11 cellular contexts compared by ENCODE assay signal in the genomic region with DNA sequence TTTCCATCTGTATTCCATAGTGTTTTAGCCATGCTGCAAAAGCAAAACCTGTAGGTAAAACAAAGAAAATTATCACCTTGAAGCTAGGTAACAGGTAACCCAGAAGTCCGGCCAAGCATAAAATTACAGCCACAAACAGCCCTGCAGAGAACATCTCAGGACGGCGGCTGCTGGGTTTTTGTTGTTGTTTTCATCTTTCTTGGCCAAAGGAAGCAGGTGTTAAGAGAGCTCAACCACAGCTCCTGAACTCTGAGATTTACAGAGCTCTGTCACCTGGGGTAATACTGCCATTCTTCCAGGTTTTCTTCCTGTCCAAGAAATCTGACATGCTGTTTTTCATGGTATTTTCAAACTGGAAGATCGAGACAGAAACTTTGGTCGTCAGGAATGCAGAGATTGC. TPM values are rescaled to one million over a fixed set of nuclear protein-coding genes. Genes with fewer than 3 reads are reported as not detected.
A peak's percentile ranks its signal among the peaks of the same experiment; 100 is the strongest.
DNase-seq lines count a peak whose midpoint lies in the region; ATAC-seq and TF ChIP-seq lines count a peak whose summit lies in the region.
"Had no signal": no experiment of that assay in that cellular context is flagged by ENCODE, and none has a peak within 500 bp of the region (broad histone marks: within the 10 kb centered on the region; RNA-seq: fewer than 3 reads in every experiment).

No MANE protein-coding gene starts in this region.

- peaks cover 21% of the 10 kb centered on the region for H3K27me3 Mint-ChIP-seq in neural progenitor cell (ENCODE audit: insufficient read depth, low read depth)

- H3K79me2 ChIP-seq in neural progenitor cell (ENCODE audit: low read depth), result no peaks in the 10 kb centered on the region

- H3K36me3 ChIP-seq in neural progenitor cell (no peaks in the 10 kb centered on the region), gastroesophageal sphincter (no peaks in the 10 kb centered on the region)
- H3K36me3 ChIP-seq: gastrocnemius medialis, upper lobe of left lung had no signal

- H4K20me1 ChIP-seq in neural progenitor cell (ENCODE audit: low read depth), result no peaks in the 10 kb centered on the region

- CTCF ChIA-PET in RWPE1 (lab: Yijun Ruan, JAX), result no interaction called here

- H3K27ac Mint-ChIP-seq in neural progenitor cell, result no peak overlapping the region

- H3K4me3 ChIP-seq in neural progenitor cell, result peak overlapping the region; percentile 57
- peak overlapping the region in 1 of 2 donors; percentile 49 for H3K4me3 ChIP-seq in gastroesophageal sphincter

- no peak for TF ChIP-seq POLR2A in gastroesophageal sphincter (IDR thresholded peaks at IDR 0.05)

- peak overlapping the region; percentile 96 for H3K4me2 ChIP-seq in neural progenitor cell

- H3K9ac ChIP-seq in neural progenitor cell, result no peak overlapping the region

- ATAC-seq in HG02678 (IDR thresholded peaks at IDR 0.05; ENCODE audit: unreplicated experiment) (peak; percentile 38), HG02970 (IDR thresholded peaks at IDR 0.05; ENCODE audit: low FRiP score, unreplicated experiment) (no peak), gastroesophageal sphincter (no peak)

- peaks cover 11% of the 10 kb centered on the region for H3K4me1 Mint-ChIP-seq in neural progenitor cell

- peak; percentile 38 to 71 (median 51) for DNase-seq in NCI-H1417 (lab: John Stamatoyannopoulos, UW)
- DNase-seq in NCI-H1417 treated with DMSO at 0.1 percent for 48 hours (lab: John Stamatoyannopoulos, UW), result no peak
- DNase-seq in RWPE1 (ENCODE audit: low spot score), result peak; percentile 3
- no peak for DNase-seq in neural progenitor cell (ENCODE audit: low spot score)
- DNase-seq in stimulated activated CD4-positive, alpha-beta T cell treated with anti-CD3 and anti-CD28 coated beads, Interleukin-4, amount 100 ng/mL, for 24 hours, result no peak
- DNase-seq: gastrocnemius medialis, SIG-M5 had no signal

- H3K36me3 Mint-ChIP-seq in neural progenitor cell, result no peaks in the 10 kb centered on the region

- no peak for TF ChIP-seq CTCF in RWPE1 (conservative IDR thresholded peaks at IDR 0.05; ENCODE audit: low read depth)
- no peak for TF ChIP-seq CTCF in neural progenitor cell (IDR thresholded peaks at IDR 0.05)
- TF ChIP-seq CTCF in gastroesophageal sphincter (IDR thresholded peaks at IDR 0.05), result no peak

- H3K9me3 ChIP-seq in neural progenitor cell (ENCODE audit: low read depth) (no peaks in the 10 kb centered on the region), gastroesophageal sphincter (no peaks in the 10 kb centered on the region)
- H3K9me3 ChIP-seq: gastrocnemius medialis, upper lobe of left lung had no signal

- 38 to 47% methylated on average over 4 to 5 of the region's 5 CpGs for WGBS in gastroesophageal sphincter (ENCODE audit: low coverage in 1 of 2), 2 donors

- no peaks in the 10 kb centered on the region for H3F3A ChIP-seq in neural progenitor cell (ENCODE audit: low read depth)

- POLR2A ChIA-PET in RWPE1 (lab: Yijun Ruan, JAX; ENCODE audit: low non-redundant PET), result no interaction called here

- H3K4me1 ChIP-seq in neural progenitor cell, result no peaks in the 10 kb centered on the region
- peaks cover 0 to 18% (median 4%) of the 10 kb centered on the region in 3 donors for H3K4me1 ChIP-seq in gastroesophageal sphincter

- H3K4me3 Mint-ChIP-seq in neural progenitor cell, result peak overlapping the region; percentile 83

- peaks cover 55% of the 10 kb centered on the region for H3K27me3 ChIP-seq in neural progenitor cell
- peaks cover 33% of the 10 kb centered on the region for H3K27me3 ChIP-seq in gastroesophageal sphincter

- no peak for TF ChIP-seq EP300 in gastroesophageal sphincter (IDR thresholded peaks at IDR 0.05)

- H3K9me3 Mint-ChIP-seq in neural progenitor cell, result no peaks in the 10 kb centered on the region

- no peak overlapping the region for H3K27ac ChIP-seq in RWPE1
- H3K27ac ChIP-seq in neural progenitor cell, result no peak overlapping the region
- no peak overlapping the region for H3K27ac ChIP-seq in gastroesophageal sphincter
- H3K27ac ChIP-seq: gastrocnemius medialis had no signal

- H2AFZ ChIP-seq in neural progenitor cell (replicated peaks), result no peak overlapping the region

RNA-seq across cellular contexts. Expression of a gene that starts 0.8 kb away (rescaled TPM):
- total RNA-seq in neural progenitor cell (ENCODE audit: low replicate concordance) (not detected in 2 replicates), gastroesophageal sphincter (1 to 10 TPM in 3 of 4 donors, under 1 TPM in 1; 0.62 to 5.8 (median 2.3) TPM)

Comparison
In these comparisons a context has a peak if more than half of its experiments do, and no peak if none do; other contexts are left out.
1. DNase-seq: peak in NCI-H1417 (3 of 3) and RWPE1 (single experiment); none in NCI-H1417 treated with DMSO at 0.1 percent for 48 hours (single experiment), neural progenitor cell (single experiment) and stimulated activated CD4-positive, alpha-beta T cell treated with anti-CD3 and anti-CD28 coated beads, Interleukin-4, amount 100 ng/mL, for 24 hours (single experiment).